8 cellular contexts compared by ENCODE assay signal in genomic region chr6:70706491-70707123, GRCh38. TPM values are rescaled to one million over a fixed set of nuclear protein-coding genes. Genes with fewer than 3 reads are reported as not detected.
DNase-seq lines count a peak whose midpoint lies in the region; ATAC-seq and TF ChIP-seq lines count a peak whose summit lies in the region.

No MANE protein-coding gene starts in this region.

- H3K36me3 ChIP-seq in BE2C = no peaks in the 10 kb centered on the region
- no peaks in the 10 kb centered on the region for H3K36me3 ChIP-seq in HEK293 (ENCODE audit: control insufficient read depth in 2 of 2, insufficient read depth in 1 of 2, low read length in 2 of 2)
- peaks cover 2% of the 10 kb centered on the region for H3K36me3 ChIP-seq in endodermal cell (ENCODE audit: control insufficient read depth, insufficient read depth, low read length)
- no peaks in the 10 kb centered on the region for H3K36me3 ChIP-seq in osteoblast (ENCODE audit: insufficient read depth, low read length)

- H3K4me3 Mint-ChIP-seq in endodermal cell = no peak overlapping the region

- TF ChIP-seq CTCF in BE2C (IDR thresholded peaks at IDR 0.05; ENCODE audit: low read depth, low read length) (peak; percentile 44), HEK293 (tag by site-specific recombination; IDR thresholded peaks at IDR 0.05) (0 out of 2 replicates have a peak, but pooled peaks have one; percentile 11), endodermal cell (conservative IDR thresholded peaks at IDR 0.05) (peak; percentile 82), osteoblast (IDR thresholded peaks at IDR 0.05; ENCODE audit: extremely low read depth, low read depth, low read length) (peak; percentile 58)

- no peak overlapping the region for H3K9ac ChIP-seq in endodermal cell (ENCODE audit: extremely low read depth, low read length, poor library complexity, severe bottlenecking)

- no peak overlapping the region for H2AFZ ChIP-seq in osteoblast (ENCODE audit: low read length)

- no peaks in the 10 kb centered on the region for H3K27me3 ChIP-seq in BE2C
- no peaks in the 10 kb centered on the region for H3K27me3 ChIP-seq in endodermal cell (ENCODE audit: control insufficient read depth, insufficient read depth, low read length, poor library complexity, severe bottlenecking)
- H3K27me3 ChIP-seq in osteoblast (ENCODE audit: insufficient read depth, low read length) = no peaks in the 10 kb centered on the region

- POLR2A ChIA-PET in HEK293 (lab: Yijun Ruan, JAX) = no interaction called here

- ATAC-seq in GM21737 (IDR thresholded peaks at IDR 0.05; ENCODE audit: unreplicated experiment) = no peak

- H3K4me1 Mint-ChIP-seq in endodermal cell = peaks cover 11% of the 10 kb centered on the region

- H3K9me3 ChIP-seq in BE2C = no peaks in the 10 kb centered on the region
- H3K9me3 ChIP-seq in HEK293 (ENCODE audit: control insufficient read depth, insufficient read depth, low read depth, low read length) = no peaks in the 10 kb centered on the region
- peaks cover 6% of the 10 kb centered on the region for H3K9me3 ChIP-seq in endodermal cell (ENCODE audit: control insufficient read depth, low read length)
- no peaks in the 10 kb centered on the region for H3K9me3 ChIP-seq in osteoblast (ENCODE audit: low read depth, low read length)

- WGBS in endodermal cell (ENCODE audit: insufficient coverage in 1 of 2, insufficient read length in 1 of 2), 2 experiments = 2 to 17% methylated on average over 1 to 3 of the region's 3 CpGs

- H3K9me3 Mint-ChIP-seq in endodermal cell = no peaks in the 10 kb centered on the region

- peaks cover 2% of the 10 kb centered on the region for H3K27me3 Mint-ChIP-seq in endodermal cell (ENCODE audit: insufficient read depth)

- peaks cover 21% of the 10 kb centered on the region for H4K20me1 ChIP-seq in osteoblast (ENCODE audit: insufficient read depth, low read length)

- CTCF ChIA-PET in HEK293 (lab: Yijun Ruan, JAX) = interaction anchor here (0.5 to 8.5 kb wide), 41 partner anchors 10 to 636 kb away, joined by 3 to 135 read pairs (median 4); partner anchors contain the start of genes B3GAT2 and SMAP1

- H3K79me2 ChIP-seq in osteoblast (ENCODE audit: insufficient read depth, low read length) = peaks cover 35% of the 10 kb centered on the region

- no peak overlapping the region for H3K4me2 ChIP-seq in osteoblast (ENCODE audit: insufficient read depth, low read length)

- H3K36me3 Mint-ChIP-seq in endodermal cell (ENCODE audit: low read depth) = peaks cover 5% of the 10 kb centered on the region

- DNase-seq in BE2C (no peak), OCI-M1 (lab: John Stamatoyannopoulos, UW) (peak; percentile 71), endodermal cell (no peak), osteoblast (ENCODE audit: insufficient read length, low spot score, missing footprints) (no peak), mucosa of gallbladder (ENCODE audit: low spot score) (no peak)
- DNase-seq in activated CD8-positive, alpha-beta memory T cell treated with anti-CD3 and anti-CD28 coated beads, Interleukin-2, amount 50 U/mL, for 48 hours = no peak

- H3K4me3 ChIP-seq in BE2C (ENCODE audit: low read depth, low read length) (no peak overlapping the region), HEK293 (ENCODE audit: low read depth, low read length) (no peak overlapping the region), endodermal cell (ENCODE audit: low read length) (no peak overlapping the region), osteoblast (ENCODE audit: insufficient read depth, low read length) (no peak overlapping the region)

- no peak overlapping the region for H3K27ac Mint-ChIP-seq in endodermal cell

- H3K27ac ChIP-seq in HEK293 (ENCODE audit: extremely low read depth, low read depth, low read length) = no peak overlapping the region
- H3K27ac ChIP-seq in endodermal cell (ENCODE audit: low read depth, low read length) = no peak overlapping the region
- no peak overlapping the region for H3K27ac ChIP-seq in osteoblast (ENCODE audit: low read depth, low read length)

- H3K4me1 ChIP-seq in BE2C (no peaks in the 10 kb centered on the region), HEK293 (ENCODE audit: control insufficient read depth, insufficient read depth, low read length) (no peaks in the 10 kb centered on the region), endodermal cell (ENCODE audit: control insufficient read depth, insufficient read depth, low read length) (no peaks in the 10 kb centered on the region), osteoblast (ENCODE audit: insufficient read depth, low read length) (no peaks in the 10 kb centered on the region)

TF ChIP-seq in HEK293, 187 proteins besides CTCF, POLR2A, EP300 and RAD21:
- TF ChIP-seq ZNF654 (tag by site-specific recombination; IDR thresholded peaks at IDR 0.05; ENCODE audit: low read depth) (peak; percentile 69), OVOL3 (tag by site-specific recombination; IDR thresholded peaks at IDR 0.05) (no peak), SP3 (tag by site-specific recombination; IDR thresholded peaks at IDR 0.05) (no peak), PATZ1 (tag by site-specific recombination; IDR thresholded peaks at IDR 0.05) (no peak), PRDM6 (tag by site-specific recombination; IDR thresholded peaks at IDR 0.05) (no peak)

RNA-seq across cellular contexts. Expression of gene SMAP1, which starts 38.9 kb away (rescaled TPM):
- polyA plus RNA-seq in BE2C (2012; ENCODE audit: insufficient read depth, insufficient read length, low read depth) = 20.5 TPM
- 10 to 100 TPM; 36.6 to 49.4 TPM for total RNA-seq in endodermal cell
- 51.1 TPM for polyA plus RNA-seq in endodermal cell (2013, experiment 1 of 2)
- polyA plus RNA-seq in endodermal cell (2013, experiment 2 of 2) = 53.5 TPM
- 33.7 and 37.7 TPM in 2 replicates for total RNA-seq in osteoblast
- total RNA-seq in mucosa of gallbladder = 33.2 TPM

Comparison
In these comparisons a context has a peak if more than half of its experiments do, and no peak if none do; other contexts are left out.
1. CTCF ChIP-seq: peak in every context shown above with its lines; median percentile 82 in endodermal cell; 58 in osteoblast; 44 in BE2C; 11 in HEK293.